In the genomic region with DNA sequence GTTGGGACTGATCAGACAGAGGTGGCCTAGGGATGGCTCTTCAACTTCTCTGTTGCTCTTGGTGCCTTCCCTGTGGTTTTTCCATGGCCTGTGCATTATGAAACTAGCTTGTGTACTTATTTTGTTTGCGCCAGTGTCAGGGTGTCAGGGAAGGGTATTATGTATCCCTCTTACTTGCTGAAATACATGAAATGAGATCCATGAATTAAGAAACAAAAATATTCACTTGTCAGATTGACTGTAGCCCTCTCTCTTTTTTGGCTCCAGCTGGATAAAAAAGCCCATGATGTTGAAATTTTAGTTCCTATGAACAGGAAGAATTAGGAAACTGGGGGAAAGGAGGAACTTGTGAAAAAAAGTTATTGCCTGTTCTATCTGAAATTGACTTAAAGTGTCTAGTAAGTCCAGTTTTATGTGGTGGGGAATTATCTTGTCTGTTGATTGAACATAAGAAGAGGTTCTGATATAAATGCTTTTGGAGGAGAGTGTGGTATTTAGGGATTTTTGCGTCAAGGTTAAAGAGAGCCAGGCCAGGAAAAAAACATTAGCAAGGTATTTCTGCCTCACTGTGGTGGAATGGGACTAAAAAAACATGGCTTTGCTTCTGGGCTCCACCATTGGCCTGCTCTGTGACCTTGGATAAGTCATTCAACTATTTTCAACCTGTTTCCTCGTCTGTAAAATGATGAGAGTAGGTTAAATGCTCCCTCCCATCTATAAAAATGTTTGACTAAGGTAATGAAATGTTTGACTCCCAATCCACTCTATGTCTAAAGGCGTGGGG, we compare ENCODE assay signal across 9 cellular contexts. TPM values are rescaled to one million over a fixed set of nuclear protein-coding genes. Genes with fewer than 3 reads are reported as not detected.
DNase-seq lines count a peak whose midpoint lies in the region; ATAC-seq, FAIRE-seq and TF ChIP-seq lines count a peak whose summit lies in the region.
"Had no signal": no experiment of that assay in that cellular context is flagged by ENCODE, and none has a peak within 500 bp of the region (broad histone marks: within the 10 kb centered on the region; RNA-seq: fewer than 3 reads in every experiment).

No MANE protein-coding gene starts in this region.

- TF ChIP-seq EP300 in gastroesophageal sphincter (IDR thresholded peaks at IDR 0.05): no peak

- H3K27ac ChIP-seq in SK-N-MC: 0 out of 2 replicates have a peak overlapping the region, but pooled peaks have one; percentile 25
- peak overlapping the region in 1 of 4 donors; percentile 1 for H3K27ac ChIP-seq in gastroesophageal sphincter
- H3K27ac ChIP-seq in dorsolateral prefrontal cortex: peak overlapping the region in 15 of 59 donors; percentile 1 to 47 (median 26)

- H3K27me3 ChIP-seq in gastroesophageal sphincter: no peaks in the 10 kb centered on the region
- H3K27me3 ChIP-seq in dorsolateral prefrontal cortex: no peaks in the 10 kb centered on the region

- 79 to 92% methylated on average over 4 of the region's 4 CpGs for WGBS in gastroesophageal sphincter (ENCODE audit: low coverage in 1 of 2), 2 donors

- intact Hi-C loops in dorsolateral prefrontal cortex (cut with DNase I): no loop called here

- peak; percentile 56 for FAIRE-seq in D721Med (lab: Jason Lieb, UNC)

- peaks cover 13 to 43% (median 31%) of the 10 kb centered on the region in 3 donors for H3K4me1 ChIP-seq in gastroesophageal sphincter

- ATAC-seq in gastroesophageal sphincter: peak; percentile 41
- peak; percentile 48 for ATAC-seq in omental fat pad (ENCODE audit: low FRiP score)
- no peak for ATAC-seq in SK-N-SH treated with all-trans-retinoic acid at 6 μM for 48 hours

- no peaks in the 10 kb centered on the region for H3K9me3 ChIP-seq in SK-N-MC (ENCODE audit: low read depth, low read length)
- no peaks in the 10 kb centered on the region for H3K9me3 ChIP-seq in gastroesophageal sphincter

- H3K9ac ChIP-seq in SK-N-MC (ENCODE audit: insufficient read length): no peak overlapping the region

- TF ChIP-seq CTCF in D721Med (IDR thresholded peaks at IDR 0.05; ENCODE audit: insufficient read depth, missing control alignments): no peak
- no peak for TF ChIP-seq CTCF in gastroesophageal sphincter (IDR thresholded peaks at IDR 0.05)
- TF ChIP-seq CTCF in omental fat pad (IDR thresholded peaks at IDR 0.05): no peak
- TF ChIP-seq CTCF in dorsolateral prefrontal cortex (IDR thresholded peaks at IDR 0.05 in 54 of 56, conservative IDR thresholded peaks at IDR 0.05 in 2 of 56; ENCODE audit: low read depth in 1 of 56, partially characterized antibody in 56 of 56): no peak

- DNase-seq in D721Med (ENCODE audit: insufficient read length, low spot score) (no peak), SK-N-MC (ENCODE audit: low read depth, low spot score) (no peak), omental fat pad (ENCODE audit: low spot score) (no peak), dorsolateral prefrontal cortex (no peak)
- DNase-seq in stimulated activated naive CD4-positive, alpha-beta T cell treated with Interleukin-2 at 50 U/mL for 16 hours (lab: John Stamatoyannopoulos, UW): no peak
- no peak for DNase-seq in activated CD4-positive, CD25-positive, alpha-beta regulatory T cell treated with anti-CD3 and anti-CD28 coated beads, Interleukin-2, amount 50 U/mL, for 72 hours
- DNase-seq: central memory CD4-positive, alpha-beta T cell had no signal

- H3K4me3 ChIP-seq in SK-N-MC (no peak overlapping the region), gastroesophageal sphincter (no peak overlapping the region), dorsolateral prefrontal cortex (no peak overlapping the region)

- H3K36me3 ChIP-seq in SK-N-MC (ENCODE audit: insufficient read depth, low read length): peaks cover 32% of the 10 kb centered on the region
- H3K36me3 ChIP-seq in gastroesophageal sphincter: peaks cover 5 to 26% of the 10 kb centered on the region in 2 donors

- TF ChIP-seq POLR2A in gastroesophageal sphincter (IDR thresholded peaks at IDR 0.05): no peak

TF ChIP-seq in SK-N-SH treated with all-trans-retinoic acid at 6 μM for 48 hours, 23 proteins besides CTCF, POLR2A, EP300 and RAD21:
- TF ChIP-seq PPARA (CRISPR knock-in tag; IDR thresholded peaks at IDR 0.05; ENCODE audit: borderline replicate concordance): no peak
- no peak for TF ChIP-seq RARB (CRISPR knock-in tag; IDR thresholded peaks at IDR 0.05)
- TF ChIP-seq TOX (CRISPR knock-in tag; IDR thresholded peaks at IDR 0.05; ENCODE audit: borderline replicate concordance): no peak
- TF ChIP-seq BACH2 (CRISPR knock-in tag; IDR thresholded peaks at IDR 0.05; ENCODE audit: borderline replicate concordance): no peak
- TF ChIP-seq, protein P1, sequence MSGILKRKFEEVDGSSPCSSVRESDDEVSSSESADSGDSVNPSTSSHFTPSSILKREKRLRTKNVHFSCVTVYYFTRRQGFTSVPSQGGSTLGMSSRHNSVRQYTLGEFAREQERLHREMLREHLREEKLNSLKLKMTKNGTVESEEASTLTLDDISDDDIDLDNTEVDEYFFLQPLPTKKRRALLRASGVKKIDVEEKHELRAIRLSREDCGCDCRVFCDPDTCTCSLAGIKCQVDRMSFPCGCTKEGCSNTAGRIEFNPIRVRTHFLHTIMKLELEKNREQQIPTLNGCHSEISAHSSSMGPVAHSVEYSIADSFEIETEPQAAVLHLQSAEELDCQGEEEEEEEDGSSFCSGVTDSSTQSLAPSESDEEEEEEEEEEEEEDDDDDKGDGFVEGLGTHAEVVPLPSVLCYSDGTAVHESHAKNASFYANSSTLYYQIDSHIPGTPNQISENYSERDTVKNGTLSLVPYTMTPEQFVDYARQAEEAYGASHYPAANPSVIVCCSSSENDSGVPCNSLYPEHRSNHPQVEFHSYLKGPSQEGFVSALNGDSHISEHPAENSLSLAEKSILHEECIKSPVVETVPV (CRISPR knock-in tag; IDR thresholded peaks at IDR 0.05): no peak

RNA-seq across cellular contexts. Expression of a gene that starts 12.0 kb away (rescaled TPM):
- total RNA-seq in gastroesophageal sphincter (100 to 1,000 TPM; 151 to 222 (median 164) TPM), omental fat pad (100 to 1,000 TPM; 107 to 361 (median 319) TPM), dorsolateral prefrontal cortex (100 to 1,000 TPM in 119 of 120 experiments, 10 to 100 TPM in 1; 84.4 to 293 (median 212) TPM)
